Comparison of ENCODE assay signal across 1 cellular context in genomic region chr17:77451271-77451893, GRCh38.
TF ChIP-seq lines count a peak whose summit lies in the region.

No MANE protein-coding gene starts in this region.

TF ChIP-seq in K562, 482 proteins besides CTCF, POLR2A, EP300 and RAD21 (continued from another document):
- TF ChIP-seq CREB3L1 (IDR thresholded peaks at IDR 0.05; ENCODE audit: borderline replicate concordance, low read depth) (no peak), ZNF146 (CRISPR knock-in tag; IDR thresholded peaks at IDR 0.05; ENCODE audit: unreplicated experiment) (no peak), SRF (CRISPR knock-in tag; IDR thresholded peaks at IDR 0.05) (no peak), ZNF395 (CRISPR knock-in tag; IDR thresholded peaks at IDR 0.05) (0 out of 2 replicates have a peak, but pooled peaks have one; percentile 30), MLX (CRISPR knock-in tag; conservative IDR thresholded peaks at IDR 0.05) (no peak), ZNF121 (CRISPR knock-in tag; conservative IDR thresholded peaks at IDR 0.05) (no peak), CBFA2T2 (conservative IDR thresholded peaks at IDR 0.05) (peak; percentile 30; the same call in 1 of the 2 replicates), TCF7L2 (IDR thresholded peaks at IDR 0.05; ENCODE audit: low read depth, low read length) (0 out of 2 replicates have a peak, but pooled peaks have one; percentile 40), ZNF75A (CRISPR knock-in tag; IDR thresholded peaks at IDR 0.05) (no peak), NFXL1 (CRISPR knock-in tag; IDR thresholded peaks at IDR 0.05) (no peak), GABPB2 (CRISPR knock-in tag; conservative IDR thresholded peaks at IDR 0.05) (no peak), GATAD2B (IDR thresholded peaks at IDR 0.05; ENCODE audit: borderline replicate concordance) (no peak), SRSF7 (optimal IDR thresholded peaks at IDR 0.05; ENCODE audit: low read depth, low read length) (no peak), POLR3G (IDR thresholded peaks at IDR 0.05; ENCODE audit: extremely low read depth, insufficient read length, insufficient replicate concordance) (no peak), EP400 (IDR thresholded peaks at IDR 0.05) (no peak), E2F4 (CRISPR knock-in tag; IDR thresholded peaks at IDR 0.05; ENCODE audit: low read depth) (no peak), EZH2 (IDR thresholded peaks at IDR 0.05; ENCODE audit: borderline replicate concordance, low read depth, low read length) (no peak), EGR1 (conservative IDR thresholded peaks at IDR 0.05) (peak; percentile 38), PHTF2 (CRISPR knock-in tag; IDR thresholded peaks at IDR 0.05) (no peak), HMGN3 (IDR thresholded peaks at IDR 0.05; ENCODE audit: borderline replicate concordance, extremely low read depth, insufficient read length, low read depth, low read length) (peak; percentile 52), ZNF592 (IDR thresholded peaks at IDR 0.05) (no peak), HOMEZ (CRISPR knock-in tag; IDR thresholded peaks at IDR 0.05) (no peak), RBBP5 (IDR thresholded peaks at IDR 0.05; ENCODE audit: borderline replicate concordance, insufficient read depth, low read length, poor library complexity, severe bottlenecking) (no peak), AFF1 (IDR thresholded peaks at IDR 0.05; ENCODE audit: low read depth in 1 of 2, partially characterized antibody in 2 of 2) (no peak), SMARCB1 (IDR thresholded peaks at IDR 0.05; ENCODE audit: insufficient read length, low read depth) (no peak), USF2 (CRISPR knock-in tag; IDR thresholded peaks at IDR 0.05) (peak; percentile 91), POLR2G (IDR thresholded peaks at IDR 0.05; ENCODE audit: low read depth, low read length) (peak; percentile 76), ZBTB7A (IDR thresholded peaks at IDR 0.05; ENCODE audit: borderline replicate concordance, control insufficient read depth, low read depth, low read length) (peak; percentile 82; the same call in 1 of the 2 replicates), MYC (IDR thresholded peaks at IDR 0.05; ENCODE audit: low read depth, low read length) (peak; percentile 51; the same call in 1 of the 2 replicates), MYC (CRISPR knock-in tag; IDR thresholded peaks at IDR 0.05; ENCODE audit: borderline replicate concordance, low read depth) (no peak), BRD9 (IDR thresholded peaks at IDR 0.05; ENCODE audit: low read depth, partially characterized antibody) (no peak), ZBTB11 (CRISPR knock-in tag; IDR thresholded peaks at IDR 0.05) (0 out of 6 replicates have a peak, but pooled peaks of 1 of the 3 experiments have one; percentile 15), SETDB1 (IDR thresholded peaks at IDR 0.05; ENCODE audit: low read length) (no peak), OTX1 (CRISPR knock-in tag; IDR thresholded peaks at IDR 0.05) (no peak)
